ENCODE assay signal across 13 cellular contexts in the genomic region with DNA sequence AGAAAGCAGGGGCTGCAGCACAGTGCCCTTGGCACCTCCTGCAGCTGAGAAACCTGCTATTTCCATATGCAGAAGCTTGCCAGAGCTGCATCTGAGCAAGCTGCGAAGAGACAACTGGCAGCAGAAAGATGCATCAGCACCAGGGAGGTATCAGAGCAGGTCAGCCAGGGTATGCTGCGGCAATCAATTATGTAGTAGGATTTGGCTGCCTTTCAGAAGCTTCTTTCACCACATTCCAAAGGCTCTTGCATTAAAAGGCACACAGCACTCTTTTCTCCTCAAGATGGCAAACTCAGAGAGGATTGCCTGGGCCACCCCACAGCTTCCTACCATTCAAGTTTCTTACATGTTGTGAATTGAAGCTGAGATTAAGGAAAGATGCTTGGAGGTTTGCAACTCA. TPM values are rescaled to one million over a fixed set of nuclear protein-coding genes. Genes with fewer than 3 reads are reported as not detected.
DNase-seq lines count a peak whose midpoint lies in the region; ATAC-seq and TF ChIP-seq lines count a peak whose summit lies in the region.
"Had no signal": no experiment of that assay in that cellular context is flagged by ENCODE, and none has a peak within 500 bp of the region (broad histone marks: within the 10 kb centered on the region; RNA-seq: fewer than 3 reads in every experiment).

No MANE protein-coding gene starts in this region.

- no peak overlapping the region for H3T11ph ChIP-seq in H9 (ENCODE audit: low read length)

- ATAC-seq in HG02885 (IDR thresholded peaks at IDR 0.05; ENCODE audit: poor library complexity, unreplicated experiment) = no peak
- ATAC-seq: esophagus mucosa had no signal

- no peaks in the 10 kb centered on the region for H3K79me2 ChIP-seq in H9 (ENCODE audit: insufficient read depth, low read length)

- H2AFZ ChIP-seq in neuronal stem cell (ENCODE audit: low read length) (no peak overlapping the region), H9 (ENCODE audit: low read length) (no peak overlapping the region)

- H4K20me1 ChIP-seq in H9 (ENCODE audit: control insufficient read depth, insufficient read depth, insufficient read length) = no peaks in the 10 kb centered on the region

- no peaks in the 10 kb centered on the region for H3K9me3 Mint-ChIP-seq in H9
- H3K9me3 Mint-ChIP-seq: activated naive CD4-positive, alpha-beta T cell treated with anti-CD3 and anti-CD28 coated beads, Interleukin-2, amount 10 ng/mL, durations not matched to agents 7 days and 5 days had no signal

- no peak overlapping the region for H3K4me3 ChIP-seq in fibroblast of mammary gland (ENCODE audit: control insufficient read depth, low read depth, low read length)
- H3K4me3 ChIP-seq in neuronal stem cell (ENCODE audit: low read length in 2 of 2) = no peak overlapping the region
- H3K4me3 ChIP-seq: thyroid gland had no signal

- H3K18ac ChIP-seq in neuronal stem cell (ENCODE audit: low read length) (no peak overlapping the region), H9 (ENCODE audit: insufficient read length, low read depth, low read length) (no peak overlapping the region)

- H3K56ac ChIP-seq in H9 (ENCODE audit: insufficient read length, low read depth, low read length) = no peak overlapping the region

- no peaks in the 10 kb centered on the region for H3K79me1 ChIP-seq in neuronal stem cell (ENCODE audit: low read depth, low read length)
- H3K79me1 ChIP-seq in H9 (ENCODE audit: insufficient read depth, low read depth, low read length, poor library complexity, severe bottlenecking) = no peaks in the 10 kb centered on the region

- no peak overlapping the region for H4K5ac ChIP-seq in H9 (ENCODE audit: insufficient read length, low read depth, low read length)

- H2BK120ac ChIP-seq in neuronal stem cell (ENCODE audit: low read depth, low read length) (no peak overlapping the region), H9 (ENCODE audit: low read depth, low read length, poor library complexity, severe bottlenecking) (no peak overlapping the region)

- DNase-seq in GM03348 (ENCODE audit: low spot score) = peak; percentile 69
- DNase-seq in NCI-H69 (lab: John Stamatoyannopoulos, UW) = peak; percentile 2
- DNase-seq in fibroblast of mammary gland (ENCODE audit: low read depth) = peak; percentile 80
- DNase-seq in neuronal stem cell (ENCODE audit: low spot score) = peak; percentile 8
- DNase-seq in hippocampal formation (lab: John Stamatoyannopoulos, UW) = no peak
- DNase-seq in COLO829 (ENCODE audit: low spot score) = no peak
- DNase-seq in H9 = no peak
- DNase-seq: activated naive CD4-positive, alpha-beta T cell treated with anti-CD3 and anti-CD28 coated beads, Interleukin-2, amount 10 ng/mL, durations not matched to agents 7 days and 5 days; COR-L47; NCI-H345 had no signal

- H3K27ac Mint-ChIP-seq in H9 = no peak overlapping the region; a peak in 1 of 7 replicates
- H3K27ac Mint-ChIP-seq: activated naive CD4-positive, alpha-beta T cell treated with anti-CD3 and anti-CD28 coated beads, Interleukin-2, amount 10 ng/mL, durations not matched to agents 7 days and 5 days had no signal

- no peaks in the 10 kb centered on the region for H3K36me3 Mint-ChIP-seq in H9 (ENCODE audit: insufficient read depth in 1 of 3, low read depth in 3 of 3)
- H3K36me3 Mint-ChIP-seq: activated naive CD4-positive, alpha-beta T cell treated with anti-CD3 and anti-CD28 coated beads, Interleukin-2, amount 10 ng/mL, durations not matched to agents 7 days and 5 days had no signal

- no peak overlapping the region for H2BK20ac ChIP-seq in H9 (ENCODE audit: low read depth, low read length, poor library complexity, severe bottlenecking)

- H3K23ac ChIP-seq in neuronal stem cell (ENCODE audit: low read depth, low read length, poor library complexity) (no peak overlapping the region), H9 (ENCODE audit: insufficient read length, low read depth, low read length) (no peak overlapping the region)

- H3K4me3 Mint-ChIP-seq in H9 = no peak overlapping the region
- H3K4me3 Mint-ChIP-seq: activated naive CD4-positive, alpha-beta T cell treated with anti-CD3 and anti-CD28 coated beads, Interleukin-2, amount 10 ng/mL, durations not matched to agents 7 days and 5 days had no signal

- no peak overlapping the region for H2BK15ac ChIP-seq in neuronal stem cell (ENCODE audit: low read length)
- H2BK15ac ChIP-seq in H9 (ENCODE audit: low read depth, low read length) = no peak overlapping the region

- H2BK12ac ChIP-seq in neuronal stem cell (ENCODE audit: low read length) (no peak overlapping the region), H9 (ENCODE audit: insufficient read length, low read depth, low read length) (no peak overlapping the region)

- H3K9ac ChIP-seq in neuronal stem cell (ENCODE audit: low read depth, low read length, poor library complexity) (no peak overlapping the region), H9 (ENCODE audit: extremely low read depth, insufficient read length, low read length) (no peak overlapping the region)

- H4K91ac ChIP-seq in neuronal stem cell (ENCODE audit: low read depth, low read length, poor library complexity) = no peak overlapping the region
- no peak overlapping the region for H4K91ac ChIP-seq in H9 (ENCODE audit: insufficient read length, low read depth, low read length)

- no peaks in the 10 kb centered on the region for H3K23me2 ChIP-seq in H9 (ENCODE audit: insufficient read length, low read depth, low read length, poor library complexity, severe bottlenecking)

- no CpG with 5 or more reads among the region's 2 CpGs for WGBS in neuronal stem cell (ENCODE audit: extremely low coverage in 2 of 2, insufficient read length in 2 of 2, insufficient replicate concordance in 1 of 2), 2 donors
- WGBS in H9 (ENCODE audit: extremely low coverage, insufficient read length, low lambda C conversion rate) = no CpG with 5 or more reads among the region's 2 CpGs

- H3K9me3 ChIP-seq in neuronal stem cell (replicated peaks in 1 of 2; ENCODE audit: control insufficient read depth in 2 of 2, insufficient read depth in 1 of 2, low read depth in 1 of 2, low read length in 2 of 2) (no peaks in the 10 kb centered on the region), H9 (ENCODE audit: control insufficient read depth, low read depth, low read length) (no peaks in the 10 kb centered on the region)
- H3K9me3 ChIP-seq: thyroid gland had no signal

- H3K4me1 Mint-ChIP-seq in H9 = peaks cover 21 to 25% of the 10 kb centered on the region in 2 experiments
- H3K4me1 Mint-ChIP-seq: activated naive CD4-positive, alpha-beta T cell treated with anti-CD3 and anti-CD28 coated beads, Interleukin-2, amount 10 ng/mL, durations not matched to agents 7 days and 5 days had no signal

- no peaks in the 10 kb centered on the region; the same call in 1 of the 2 replicates for H3K27me3 Mint-ChIP-seq in H9 (ENCODE audit: low read depth)

- no peak overlapping the region for H4K8ac ChIP-seq in neuronal stem cell (ENCODE audit: low read depth, low read length)
- no peak overlapping the region for H4K8ac ChIP-seq in H9 (replicated peaks; ENCODE audit: insufficient read length, low read depth, low read length)

- no peaks in the 10 kb centered on the region for H3K27me3 ChIP-seq in neuronal stem cell (ENCODE audit: control insufficient read depth in 3 of 3, insufficient read depth in 3 of 3, low read depth in 1 of 3, low read length in 3 of 3)
- H3K27me3 ChIP-seq in H9 (ENCODE audit: insufficient read depth, low read length) = no peaks in the 10 kb centered on the region
- H3K27me3 ChIP-seq: thyroid gland had no signal

- no peak overlapping the region for H3K4ac ChIP-seq in neuronal stem cell (ENCODE audit: low read length)
- H3K4ac ChIP-seq in H9 (ENCODE audit: low read depth, low read length) = no peak overlapping the region

- no peak overlapping the region for H3K4me2 ChIP-seq in neuronal stem cell (ENCODE audit: insufficient read depth, low read length, poor library complexity, severe bottlenecking)
- H3K4me2 ChIP-seq in H9 (ENCODE audit: insufficient read depth, insufficient read length, low read length) = no peak overlapping the region

- H3K14ac ChIP-seq in neuronal stem cell (ENCODE audit: low read length) (no peak overlapping the region), H9 (ENCODE audit: insufficient read depth, low read length) (no peak overlapping the region)

- peaks cover 0 to 8% of the 10 kb centered on the region in 2 donors for H3K4me1 ChIP-seq in neuronal stem cell (ENCODE audit: control insufficient read depth in 2 of 2, insufficient read depth in 1 of 2, low read depth in 1 of 2, low read length in 2 of 2)
- peaks cover 3% of the 10 kb centered on the region; the same call in 1 of the 2 replicates for H3K4me1 ChIP-seq in H9 (ENCODE audit: insufficient read depth, low read length)

- H3K27ac ChIP-seq in neuronal stem cell (replicated peaks; ENCODE audit: low read length) (no peak overlapping the region), H9 (ENCODE audit: insufficient read length, low read depth, low read length) (no peak overlapping the region)

- H3K36me3 ChIP-seq in neuronal stem cell (replicated peaks in 1 of 2; ENCODE audit: control insufficient read depth in 2 of 2, insufficient read depth in 2 of 2, low read length in 2 of 2) = no peaks in the 10 kb centered on the region
- H3K36me3 ChIP-seq: thyroid gland had no signal

- H2BK5ac ChIP-seq in neuronal stem cell (ENCODE audit: low read length) (no peak overlapping the region), H9 (ENCODE audit: insufficient read length, low read length) (no peak overlapping the region)

- TF ChIP-seq CTCF in fibroblast of mammary gland (conservative IDR thresholded peaks at IDR 0.05; ENCODE audit: control insufficient read depth, insufficient read depth, low read depth, low read length) = no peak
- TF ChIP-seq CTCF in H9 (conservative IDR thresholded peaks at IDR 0.05) = no peak

- no peak overlapping the region for H2AK5ac ChIP-seq in neuronal stem cell (ENCODE audit: low read depth, low read length)
- H2AK5ac ChIP-seq in H9 (ENCODE audit: insufficient read length, low read length) = no peak overlapping the region

RNA-seq across cellular contexts. Expression of a gene that starts 47.6 kb away (rescaled TPM):
- 39.5 TPM for polyA plus RNA-seq in neuronal stem cell (2013, experiment 1 of 2)
- polyA plus RNA-seq in neuronal stem cell (2013, experiment 2 of 2) = 39.3 TPM
- total RNA-seq in H9 (2021) = 26.7 and 28.3 TPM in 2 replicates

Comparison
In these comparisons a context has a peak if more than half of its experiments do, and no peak if none do; other contexts are left out.
1. DNase-seq: peak in GM03348 (single experiment), NCI-H69 (single experiment), fibroblast of mammary gland (single experiment) and neuronal stem cell (single experiment); none in hippocampal formation (0 of 2), COLO829 (single experiment) and H9 (single experiment).